In genomic region chr11:78140392-78141077, GRCh38 we compare ENCODE assay signal across 9 cellular contexts. TPM values are rescaled to one million over a fixed set of nuclear protein-coding genes. Genes with fewer than 3 reads are reported as not detected.
DNase-seq lines count a peak whose midpoint lies in the region; ATAC-seq and TF ChIP-seq lines count a peak whose summit lies in the region.
"Had no signal": no experiment of that assay in that cellular context is flagged by ENCODE, and none has a peak within 500 bp of the region (broad histone marks: within the 10 kb centered on the region; RNA-seq: fewer than 3 reads in every experiment).

No MANE protein-coding gene starts in this region.

- CTCF ChIA-PET in activated CD8-positive, alpha-beta memory T cell treated with anti-CD3 and anti-CD28 coated beads, Interleukin-2, amount 10 ng/mL, durations not matched to agents 7 days and 5 days (lab: Charles Lee): interaction anchor here (1.1 to 2.1 kb wide), 4 partner anchors 66 to 434 kb away, joined by 3 to 11 read pairs (median 4); partner anchors contain the start of gene NARS2

- no peak for DNase-seq in activated CD8-positive, alpha-beta memory T cell treated with anti-CD3 and anti-CD28 coated beads, Interleukin-2, amount 10 ng/mL, durations not matched to agents 7 days and 5 days
- no peak for DNase-seq in activated CD8-positive, alpha-beta memory T cell treated with anti-CD3 and anti-CD28 coated beads, Interleukin-2, amount 50 U/mL, for 48 hours
- no peak for DNase-seq in stomach
- no peak for DNase-seq in NOMO-1 (lab: John Stamatoyannopoulos, UW; ENCODE audit: unreplicated experiment in 2 of 2)
- DNase-seq: activated gamma-delta T cell had no signal

- H3K27ac ChIP-seq in VCaP (peak overlapping the region; percentile 83; the same call in 1 of the 2 replicates), gastroesophageal sphincter (peak overlapping the region in 1 of 4 donors; percentile 73), stomach (peak overlapping the region in 1 of 5 donors; percentile 87)

- H3K27me3 Mint-ChIP-seq in activated CD8-positive, alpha-beta memory T cell treated with anti-CD3 and anti-CD28 coated beads, Interleukin-2, amount 10 ng/mL, durations not matched to agents 7 days and 5 days: no peaks in the 10 kb centered on the region

- H3K4me3 ChIP-seq in gastroesophageal sphincter: peak overlapping the region; percentile 61 to 67
- H3K4me3 ChIP-seq in stomach: peak overlapping the region; percentile 64 to 77 (median 68)

- 45 to 84% methylated on average over 5 to 17 of the region's 17 CpGs for WGBS in gastroesophageal sphincter (ENCODE audit: low coverage in 1 of 2), 2 donors
- 54 to 72% (median 64%) methylated on average over 17 of the region's 17 CpGs for WGBS in stomach, 5 donors

- H3K4me1 Mint-ChIP-seq in activated CD8-positive, alpha-beta memory T cell treated with anti-CD3 and anti-CD28 coated beads, Interleukin-2, amount 10 ng/mL, durations not matched to agents 7 days and 5 days: peaks cover 39% of the 10 kb centered on the region

- H3K9me3 Mint-ChIP-seq in activated CD8-positive, alpha-beta memory T cell treated with anti-CD3 and anti-CD28 coated beads, Interleukin-2, amount 10 ng/mL, durations not matched to agents 7 days and 5 days (ENCODE audit: low read depth): no peaks in the 10 kb centered on the region

- ATAC-seq in activated CD8-positive, alpha-beta memory T cell treated with anti-CD3 and anti-CD28 coated beads, Interleukin-2, amount 10 ng/mL, durations not matched to agents 7 days and 5 days: no peak
- no peak for ATAC-seq in gastroesophageal sphincter
- ATAC-seq in GM19452 (IDR thresholded peaks at IDR 0.05; ENCODE audit: unreplicated experiment): no peak
- ATAC-seq in GM21423 (IDR thresholded peaks at IDR 0.05; ENCODE audit: unreplicated experiment): no peak

- H3K4me1 ChIP-seq in gastroesophageal sphincter (peaks cover 0 to 25% (median 6%) of the 10 kb centered on the region in 3 donors), stomach (peaks cover 7 to 29% (median 17%) of the 10 kb centered on the region in 4 donors)

- intact Hi-C loops in stomach (cut with DNase I; ENCODE audit: low total_unique reads): no loop called here

- no peak for TF ChIP-seq CTCF in VCaP (conservative IDR thresholded peaks at IDR 0.05)
- TF ChIP-seq CTCF in gastroesophageal sphincter (IDR thresholded peaks at IDR 0.05): no peak
- TF ChIP-seq CTCF in stomach (IDR thresholded peaks at IDR 0.05): no peak

- TF ChIP-seq POLR2A in gastroesophageal sphincter (IDR thresholded peaks at IDR 0.05) (no peak), stomach (IDR thresholded peaks at IDR 0.05) (no peak)

- H3K36me3 ChIP-seq in gastroesophageal sphincter (peaks cover 0 to 13% of the 10 kb centered on the region in 2 donors), stomach (peaks cover under 1 to 11% (median 7%) of the 10 kb centered on the region in 4 donors)

- H3K27me3 ChIP-seq in gastroesophageal sphincter (no peaks in the 10 kb centered on the region), stomach (no peaks in the 10 kb centered on the region)

- H3K36me3 Mint-ChIP-seq in activated CD8-positive, alpha-beta memory T cell treated with anti-CD3 and anti-CD28 coated beads, Interleukin-2, amount 10 ng/mL, durations not matched to agents 7 days and 5 days: peaks cover 32% of the 10 kb centered on the region

- peak overlapping the region; percentile 78 for H3K4me3 Mint-ChIP-seq in activated CD8-positive, alpha-beta memory T cell treated with anti-CD3 and anti-CD28 coated beads, Interleukin-2, amount 10 ng/mL, durations not matched to agents 7 days and 5 days

- peak overlapping the region; percentile 52 for H3K27ac Mint-ChIP-seq in activated CD8-positive, alpha-beta memory T cell treated with anti-CD3 and anti-CD28 coated beads, Interleukin-2, amount 10 ng/mL, durations not matched to agents 7 days and 5 days

- no peak for TF ChIP-seq EP300 in gastroesophageal sphincter (IDR thresholded peaks at IDR 0.05)
- no peak for TF ChIP-seq EP300 in stomach (IDR thresholded peaks at IDR 0.05)

- H3K9me3 ChIP-seq in gastroesophageal sphincter (no peaks in the 10 kb centered on the region), stomach (no peaks in the 10 kb centered on the region)

RNA-seq across cellular contexts. Expression of gene ALG8, which starts 1.1 kb away (rescaled TPM):
- total RNA-seq in activated CD8-positive, alpha-beta memory T cell treated with anti-CD3 and anti-CD28 coated beads, Interleukin-2, amount 10 ng/mL, durations not matched to agents 7 days and 5 days: 10 to 100 TPM; 47.3 to 51.6 TPM
- total RNA-seq in gastroesophageal sphincter (10 to 100 TPM; 14.8 to 21.6 (median 15.8) TPM), stomach (10 to 100 TPM in 4 of 5 donors, 1 to 10 TPM in 1; 3.8 to 58.2 (median 19.6) TPM)
- polyA plus RNA-seq in stomach: 10 to 100 TPM; 10.5 to 33.6 (median 29.4) TPM

RNA-seq across cellular contexts. Expression of gene KCTD21, which starts 47.9 kb away (rescaled TPM):
- total RNA-seq in activated CD8-positive, alpha-beta memory T cell treated with anti-CD3 and anti-CD28 coated beads, Interleukin-2, amount 10 ng/mL, durations not matched to agents 7 days and 5 days: 1 to 10 TPM; 6.4 to 7.3 TPM
- total RNA-seq in gastroesophageal sphincter (10 to 100 TPM in 2 of 4 donors, 1 to 10 TPM in 2; 5.7 to 18.6 (median 9.9) TPM), stomach (10 to 100 TPM in 1 of 5 donors, 1 to 10 TPM in 3, not detected in 1; 2.9 to 62.4 (median 4.3) TPM)
- 1 to 10 TPM; 2.9 to 4.7 (median 3.7) TPM for polyA plus RNA-seq in stomach

RNA-seq across cellular contexts. Expression of gene USP35, which starts 48.2 kb away (rescaled TPM):
- total RNA-seq in activated CD8-positive, alpha-beta memory T cell treated with anti-CD3 and anti-CD28 coated beads, Interleukin-2, amount 10 ng/mL, durations not matched to agents 7 days and 5 days: 10 to 100 TPM in 1 of 2 experiments, 1 to 10 TPM in 1; 8.5 to 10.6 TPM
- total RNA-seq in gastroesophageal sphincter (10 to 100 TPM in 2 of 4 donors, 1 to 10 TPM in 2; 7.1 to 14.5 (median 10.6) TPM), stomach (10 to 100 TPM in 3 of 5 donors, 1 to 10 TPM in 2; 3.3 to 68.4 (median 10.7) TPM)
- polyA plus RNA-seq in stomach: 1 to 10 TPM in 2 of 3 donors, under 1 TPM in 1; 0.61 to 3.4 (median 2.8) TPM
